8 cellular contexts compared by ENCODE assay signal in the genomic region with DNA sequence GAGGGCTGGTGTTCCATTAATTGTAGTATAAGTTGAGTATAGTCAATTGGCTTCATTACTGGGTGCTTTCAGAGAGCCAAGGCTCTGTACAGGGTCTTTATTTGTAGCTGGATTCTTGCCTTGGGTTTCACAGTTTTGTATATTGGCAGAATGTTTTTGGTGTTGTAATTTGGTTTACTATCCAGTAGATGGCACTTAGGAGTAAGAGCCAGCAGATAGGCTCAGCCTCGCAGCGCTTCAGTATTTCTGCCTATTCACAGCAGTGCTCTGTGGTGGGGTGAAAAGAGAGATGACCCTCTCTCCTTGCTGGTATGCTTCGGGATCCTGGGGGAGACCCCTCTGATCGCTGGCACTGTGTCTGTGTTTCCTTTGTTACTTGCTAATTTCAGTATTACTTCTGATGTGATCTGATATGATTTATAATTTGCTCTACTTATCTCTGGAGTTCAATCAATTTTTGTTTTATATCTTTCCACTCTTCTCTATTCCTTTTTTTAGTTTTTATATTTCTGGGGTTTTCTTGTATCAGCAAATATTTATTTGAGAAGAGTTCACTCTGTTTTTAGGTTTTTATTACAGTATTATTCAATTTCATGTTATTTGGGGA. TPM values are rescaled to one million over a fixed set of nuclear protein-coding genes. Genes with fewer than 3 reads are reported as not detected.
DNase-seq lines count a peak whose midpoint lies in the region; ATAC-seq, FAIRE-seq and TF ChIP-seq lines count a peak whose summit lies in the region.

No MANE protein-coding gene starts in this region.

- intact Hi-C loops in GM12878 (cut with micrococcal nuclease; ENCODE audit: unreplicated experiment) = loop anchor here (1.0 kb wide), 2 partner anchors 59 to 75 kb away; no protein-coding TSS in a partner anchor

- no peak for TF ChIP-seq EP300 in GM12878 (IDR thresholded peaks at IDR 0.05; ENCODE audit: borderline replicate concordance in 1 of 2, control insufficient read depth in 1 of 2, low read depth in 2 of 2, low read length in 2 of 2)

- no peaks in the 10 kb centered on the region for H3K27me3 ChIP-seq in GM12878 (replicated peaks in 1 of 2; ENCODE audit: control insufficient read depth in 2 of 2, insufficient read depth in 2 of 2, low read length in 1 of 2)

- no peaks in the 10 kb centered on the region for H4K20me1 ChIP-seq in GM12878 (ENCODE audit: control insufficient read depth, insufficient read depth)

- H3K4me1 ChIP-seq in GM12878 (ENCODE audit: control insufficient read depth, insufficient read depth, low read length) = no peaks in the 10 kb centered on the region

- H3K4me2 ChIP-seq in GM12878 (ENCODE audit: control insufficient read depth, insufficient read depth) = no peak overlapping the region

- CTCF ChIA-PET in GM12878 (lab: Yijun Ruan, JAX) = interaction anchor here (0.7 to 9.2 kb wide), 45 partner anchors 10 to 656 kb away, joined by 3 to 111 read pairs (median 5); a partner anchor contains a TSS

- POLR2A ChIA-PET in GM12878 (lab: Charles Lee) = interaction anchor here (0.6 to 0.7 kb wide), 2 partner anchors 123 to 345 kb away, joined by 3 to 4 read pairs; no protein-coding TSS in a partner anchor

- peak; percentile 7 for DNase-seq in GM04504 (ENCODE audit: low read depth)
- peak; percentile 23 for DNase-seq in NOMO-1 treated with DMSO at 0.1 percent for 48 hours (lab: John Stamatoyannopoulos, UW; ENCODE audit: unreplicated experiment)
- no peak for DNase-seq in GM12878 (ENCODE audit: low read depth, low spot score)
- DNase-seq in inferior parietal cortex (ENCODE audit: extremely low spot score) = peak; percentile 47
- DNase-seq in stimulated activated CD4-positive, alpha-beta T cell treated with anti-CD3 and anti-CD28 coated beads, Interleukin-4, amount 100 ng/mL, for 24 hours = peak; percentile 6
- DNase-seq in NCI-H226 = no peak

- RAD21 ChIA-PET in GM12878 (lab: Charles Lee; ENCODE audit: unreplicated experiment) = interaction anchor here (0.7 to 2.9 kb wide), 17 partner anchors 10 to 585 kb away, joined by 3 to 33 read pairs (median 3); a partner anchor contains a TSS

- H3K9me3 ChIP-seq in GM12878 (replicated peaks; ENCODE audit: control insufficient read depth, insufficient read depth, low read length) = no peaks in the 10 kb centered on the region

- BruUV-seq in GM12878 (replicated peaks; lab: Mats Ljungman, UMichigan) = no TSS peak

- no peak overlapping the region for H2AFZ ChIP-seq in GM12878 (ENCODE audit: control insufficient read depth, low read depth, low read length)

- no peak for TF ChIP-seq POLR2A in GM12878 (IDR thresholded peaks at IDR 0.05; ENCODE audit: low read depth, low read length)

- FAIRE-seq in GM12878 (lab: Jason Lieb, UNC) = peak; percentile 79

- H3K27ac ChIP-seq in GM12878 (ENCODE audit: control insufficient read depth, insufficient read depth) = no peak overlapping the region

- H3K9ac ChIP-seq in GM12878 (ENCODE audit: control insufficient read depth, insufficient read depth, low read length) = no peak overlapping the region

- in situ Hi-C loops in GM12878 (cut with MboI) = no loop called here

- ATAC-seq in GM19467 (IDR thresholded peaks at IDR 0.05; ENCODE audit: unreplicated experiment) = peak; percentile 96
- peak; percentile 94 for ATAC-seq in HG03457 (IDR thresholded peaks at IDR 0.05; ENCODE audit: unreplicated experiment)
- ATAC-seq in GM12878 = peak; percentile 98

- SMC1A ChIA-PET in GM12878 (lab: Charles Lee; ENCODE audit: uncharacterized antibody, unreplicated experiment) = interaction anchor here (0.6 to 4.3 kb wide), 22 partner anchors 10 to 566 kb away, joined by 3 to 62 read pairs (median 6); no protein-coding TSS in a partner anchor

- TF ChIP-seq CTCF in GM12878 (IDR thresholded peaks at IDR 0.05 in 2 of 3, conservative IDR thresholded peaks at IDR 0.05 in 1 of 3; ENCODE audit: control insufficient read depth in 2 of 3, extremely low read depth in 1 of 3, insufficient read depth in 1 of 3, low read depth in 3 of 3, low read length in 3 of 3) = peak; percentile 62 to 76 (median 75)

- 25% methylated on average over 4 of the region's 4 CpGs for WGBS in GM12878 (ENCODE audit: insufficient coverage, insufficient replicate concordance, low lambda C conversion rate, missing lambda C conversion rate)

- TF ChIP-seq RAD21 in GM12878 (IDR thresholded peaks at IDR 0.05; ENCODE audit: insufficient read depth, low read depth, low read length) = peak; percentile 64

- H3K79me2 ChIP-seq in GM12878 (ENCODE audit: control insufficient read depth, insufficient read depth, low read length) = no peaks in the 10 kb centered on the region

- H3K4me3 ChIP-seq in GM12878 = no peak overlapping the region

- H3K36me3 ChIP-seq in GM12878 (ENCODE audit: control insufficient read depth in 2 of 2, insufficient read depth in 2 of 2, low read length in 1 of 2) = no peaks in the 10 kb centered on the region

TF ChIP-seq in GM12878, 131 proteins besides CTCF, POLR2A, EP300 and RAD21:
- TF ChIP-seq SMC3 (IDR thresholded peaks at IDR 0.05; ENCODE audit: borderline replicate concordance, low read length) (peak; percentile 45; the same call in 1 of the 2 replicates), ESRRA (IDR thresholded peaks at IDR 0.05; ENCODE audit: low read length) (no peak)

RNA-seq across cellular contexts. Expression of a gene that starts 52.2 kb away (rescaled TPM):
- total RNA-seq in GM12878 (2013; cell fraction: nucleolus; rRNA removed) = 19.9 TPM in 2 replicates
- total RNA-seq in GM12878 (2014; rRNA removed) = 9.5 and 11.2 TPM in 2 replicates
- total RNA-seq in GM12878 (2014; rRNA removed; fragmentation: Illumina TruSeq; extraction: Trizol) = 8.3 and 8.4 TPM in 2 replicates
- total RNA-seq in GM12878 (2021) = 6.1 and 6.3 TPM in 2 replicates
- 0.52 TPM for polyA plus RNA-seq in GM12878 (2011; ENCODE audit: low read depth)
- polyA plus RNA-seq in GM12878 (2011; rRNA removed) = 10.2 TPM in 2 replicates
- polyA plus RNA-seq in GM12878 (2011; cell fraction: cytosol; rRNA removed) = 5.6 and 6.2 TPM in 2 replicates
- 10.4 and 16.0 TPM in 2 replicates for polyA plus RNA-seq in GM12878 (2011; cell fraction: nucleus; rRNA removed)
- 1.0 and 1.3 TPM in 2 replicates for polyA plus RNA-seq in GM12878 (2012)
- 4.5 and 8.2 TPM in 2 replicates for polyA plus RNA-seq in GM12878 (2014; fragmentation: Illumina TruSeq; extraction: Trizol)
- 1 to 10 TPM; 1.6 to 3.1 TPM for polyA plus RNA-seq in GM12878 (2014; fragmentation: Nextera tagmentation; extraction: Ambion mirVana)
- 2.9 and 3.7 TPM in 2 replicates for polyA plus RNA-seq in GM12878 (2014; rRNA removed)
- polyA plus RNA-seq in GM12878 (2016; fragmentation: Nextera tagmentation; extraction: Ambion mirVana) = 1 to 10 TPM; 3.1 TPM
- 19.4 and 31.2 TPM in 2 replicates for polyA minus RNA-seq in GM12878 (2011; rRNA and poly(A)+ RNA removed)
- 3.9 and 6.1 TPM in 2 replicates for polyA minus RNA-seq in GM12878 (2011; cell fraction: cytosol; rRNA and poly(A)+ RNA removed)
- polyA minus RNA-seq in GM12878 (2011; cell fraction: nucleus; rRNA and poly(A)+ RNA removed) = 13.8 and 15.1 TPM in 2 replicates

Comparison
In these comparisons a context has a peak if more than half of its experiments do, and no peak if none do; other contexts are left out.
1. DNase-seq: peak in GM04504 (single experiment), NOMO-1 treated with DMSO at 0.1 percent for 48 hours (single experiment), inferior parietal cortex (single experiment) and stimulated activated CD4-positive, alpha-beta T cell treated with anti-CD3 and anti-CD28 coated beads, Interleukin-4, amount 100 ng/mL, for 24 hours (single experiment); none in GM12878 (single experiment) and NCI-H226 (single experiment).
2. Peak in every context shown above with its lines, with median percentiles within 50 percentile points of each other: ATAC-seq.